ENCODE assay signal across 14 cellular contexts in genomic region chr21:25871566-25871965, GRCh38.
DNase-seq lines count a peak whose midpoint lies in the region; ATAC-seq and TF ChIP-seq lines count a peak whose summit lies in the region.
"Had no signal": no experiment of that assay in that cellular context is flagged by ENCODE, and none has a peak within 500 bp of the region (broad histone marks: within the 10 kb centered on the region; RNA-seq: fewer than 3 reads in every experiment).

No MANE protein-coding gene starts in this region.

- ATAC-seq in PC-3 = no peak
- no peak for ATAC-seq in GM18861 (IDR thresholded peaks at IDR 0.05; ENCODE audit: unreplicated experiment)

- BruUV-seq in PC-3 (replicated peaks; lab: Mats Ljungman, UMichigan) = no TSS peak

- H3K36me3 ChIP-seq in BE2C (peaks cover 20% of the 10 kb centered on the region; the same call in 1 of the 2 replicates), GM06990 (ENCODE audit: control insufficient read depth, insufficient read depth, low read length) (no peaks in the 10 kb centered on the region), PC-3 (ENCODE audit: low read depth, low read length) (no peaks in the 10 kb centered on the region), ovary (no peaks in the 10 kb centered on the region)
- H3K36me3 ChIP-seq: sigmoid colon had no signal

- no peaks in the 10 kb centered on the region for H3K9me2 ChIP-seq in PC-3 (replicated peaks; ENCODE audit: low read length)

- intact Hi-C loops in PC-3 (cut with micrococcal nuclease) = no loop called here
- intact Hi-C loops in ovary (cut with DNase I) = no loop called here

- CTCF ChIA-PET in PC-3 (lab: Charles Lee) = no interaction called here

- H3K4me3 ChIP-seq in BE2C (ENCODE audit: low read depth, low read length) (no peak overlapping the region), GM06990 (replicated peaks; ENCODE audit: low read depth, low read length) (no peak overlapping the region), PC-3 (ENCODE audit: low read length) (no peak overlapping the region), fibroblast of pulmonary artery (replicated peaks; ENCODE audit: low read depth, low read length) (no peak overlapping the region), ovary (no peak overlapping the region)
- H3K4me3 ChIP-seq: PC-9, sigmoid colon had no signal

- H3K4me1 ChIP-seq in BE2C (peaks cover 4% of the 10 kb centered on the region; the same call in 1 of the 2 replicates), PC-3 (ENCODE audit: insufficient read depth, low read length) (no peaks in the 10 kb centered on the region), ovary (ENCODE audit: insufficient read depth) (peaks cover 2% of the 10 kb centered on the region)
- H3K4me1 ChIP-seq: sigmoid colon had no signal

- DNase-seq in BE2C (peak; percentile 23), GM06990 (ENCODE audit: extremely low read depth, insufficient read length) (no peak), PC-3 (peak; percentile 17), fibroblast of pulmonary artery (ENCODE audit: low read depth) (no peak), ovary (no peak), NCI-H2196 (lab: John Stamatoyannopoulos, UW; ENCODE audit: unreplicated experiment) (no peak), occipital lobe (lab: John Stamatoyannopoulos, UW) (no peak)
- DNase-seq: cortex of kidney, foreskin melanocyte, HCEC 1CT, NCI-H2029, PC-9, sigmoid colon had no signal

- no peaks in the 10 kb centered on the region for H3F3A ChIP-seq in PC-3 (ENCODE audit: low read length, unreplicated experiment)

- no peak for TF ChIP-seq EP300 in ovary (IDR thresholded peaks at IDR 0.05)

- POLR2A ChIA-PET in PC-3 (lab: Charles Lee; ENCODE audit: unreplicated experiment) = no interaction called here

- no peaks in the 10 kb centered on the region for H3K27me3 ChIP-seq in BE2C
- no peaks in the 10 kb centered on the region for H3K27me3 ChIP-seq in GM06990 (replicated peaks; ENCODE audit: control insufficient read depth, insufficient read depth, low read length)
- no peaks in the 10 kb centered on the region for H3K27me3 ChIP-seq in PC-3 (ENCODE audit: low read length)
- H3K27me3 ChIP-seq in ovary = no peaks in the 10 kb centered on the region
- H3K27me3 ChIP-seq: sigmoid colon had no signal

- H3K9me3 ChIP-seq in BE2C (no peaks in the 10 kb centered on the region), PC-3 (ENCODE audit: low read length) (no peaks in the 10 kb centered on the region), ovary (no peaks in the 10 kb centered on the region)
- H3K9me3 ChIP-seq: sigmoid colon had no signal

- TF ChIP-seq CTCF in BE2C (IDR thresholded peaks at IDR 0.05; ENCODE audit: low read depth, low read length) (peak; percentile 41), GM06990 (IDR thresholded peaks at IDR 0.05; ENCODE audit: insufficient read depth, low read length, poor library complexity, severe bottlenecking) (peak; percentile 18), PC-3 (conservative IDR thresholded peaks at IDR 0.05; ENCODE audit: low read depth, low read length) (peak; percentile 48), fibroblast of pulmonary artery (IDR thresholded peaks at IDR 0.05; ENCODE audit: low read length, missing control alignments) (peak; percentile 5), ovary (IDR thresholded peaks at IDR 0.05) (no peak)

- H3K27ac ChIP-seq in PC-3 (ENCODE audit: low read length) (no peak overlapping the region), ovary (no peak overlapping the region)
- H3K27ac ChIP-seq: PC-9, sigmoid colon had no signal

- H3K4me2 ChIP-seq in PC-3 (ENCODE audit: low read length) = no peak overlapping the region
- H3K4me2 ChIP-seq: PC-9 had no signal

- H3K79me2 ChIP-seq in PC-3 (ENCODE audit: low read length) = no peaks in the 10 kb centered on the region

- no peaks in the 10 kb centered on the region for H4K20me1 ChIP-seq in PC-3 (ENCODE audit: low read length)

- WGBS in ovary, 3 donors = 91 to 97% (median 95%) methylated on average over 3 of the region's 3 CpGs

- no peak overlapping the region for H3K9ac ChIP-seq in PC-3 (ENCODE audit: low read length)

- no peak for TF ChIP-seq POLR2A in ovary (IDR thresholded peaks at IDR 0.05)

- no peak overlapping the region for H2AFZ ChIP-seq in PC-3 (ENCODE audit: low read length)
- H2AFZ ChIP-seq: PC-9 had no signal

Comparison
In these comparisons a context has a peak if more than half of its experiments do, and no peak if none do; other contexts are left out.
1. DNase-seq: peak in BE2C (single experiment) and PC-3 (single experiment); none in GM06990 (single experiment), fibroblast of pulmonary artery (single experiment), ovary (0 of 5), NCI-H2196 (single experiment) and occipital lobe (single experiment).
2. CTCF ChIP-seq: peak in BE2C (single experiment), GM06990 (single experiment), PC-3 (single experiment) and fibroblast of pulmonary artery (single experiment); none in ovary (0 of 3).